In the genomic region with DNA sequence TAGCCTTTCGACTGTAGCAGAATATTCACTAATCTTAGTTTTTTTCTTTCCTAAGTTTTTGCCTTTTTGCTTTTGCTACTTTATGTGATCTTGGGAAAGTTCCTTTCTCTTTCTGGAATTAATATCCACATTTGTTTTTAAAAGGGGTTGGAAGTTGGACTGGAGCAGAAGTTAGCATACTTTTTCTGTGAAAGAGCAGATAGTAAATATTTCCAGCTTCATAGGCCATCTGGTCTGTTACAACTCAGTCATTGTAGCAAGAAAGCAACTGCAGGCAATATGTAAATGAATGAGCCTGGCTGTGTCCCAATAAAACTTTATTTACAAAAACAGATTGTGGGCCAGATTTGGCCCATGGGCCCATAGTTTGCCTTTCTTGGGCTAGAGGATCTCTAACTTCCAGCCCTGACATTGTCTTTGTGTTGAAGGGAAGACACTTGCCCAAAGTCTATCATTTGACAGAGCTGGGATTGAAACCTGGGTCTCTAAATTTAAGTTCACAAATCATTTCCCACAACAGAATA, we compare ENCODE assay signal across 24 cellular contexts.
"Had no signal": no experiment of that assay in that cellular context is flagged by ENCODE, and none has a peak within 500 bp of the region (broad histone marks: within the 10 kb centered on the region; RNA-seq: fewer than 3 reads in every experiment).

No MANE protein-coding gene starts in this region.

- ATAC-seq: gastrocnemius medialis; left ventricle myocardium superior; lower lobe of right lung; natural killer cell; psoas muscle; right cardiac atrium; stimulated activated naive B cell treated with anti-CD40 and anti-IgM and Interleukin-4, amounts not matched to agents 10 μg/mL and 1 μg/mL and 100 μg/mL, for 72 hours had no signal

- DNase-seq: colonic mucosa; effector CD8-positive, alpha-beta T cell; endodermal cell; gastrocnemius medialis; head of caudate nucleus; left ventricle myocardium superior; lower lobe of right lung; natural killer cell; occipital lobe; ovary; posterior cingulate gyrus; psoas muscle; right cardiac atrium; spleen; stimulated activated CD4-positive, alpha-beta T cell treated with anti-CD3 and anti-CD28 coated beads, Interleukin-2, amount 100 ng/mL, for 48 hours; stimulated activated naive B cell treated with anti-CD40 and anti-IgM and Interleukin-4, amounts not matched to agents 10 μg/mL and 1 μg/mL and 100 μg/mL, for 72 hours; upper lobe of left lung had no signal

- FAIRE-seq: endothelial cell of umbilical vein, keratinocyte, urothelium cell line had no signal

- H3K4me3 ChIP-seq: colonic mucosa, esophagus muscularis mucosa, gastrocnemius medialis, lower lobe of right lung, ovary, psoas muscle, skin epidermis, spleen, thoracic aorta, tibial nerve, upper lobe of left lung had no signal
